7 cellular contexts compared by ENCODE assay signal in the genomic region with DNA sequence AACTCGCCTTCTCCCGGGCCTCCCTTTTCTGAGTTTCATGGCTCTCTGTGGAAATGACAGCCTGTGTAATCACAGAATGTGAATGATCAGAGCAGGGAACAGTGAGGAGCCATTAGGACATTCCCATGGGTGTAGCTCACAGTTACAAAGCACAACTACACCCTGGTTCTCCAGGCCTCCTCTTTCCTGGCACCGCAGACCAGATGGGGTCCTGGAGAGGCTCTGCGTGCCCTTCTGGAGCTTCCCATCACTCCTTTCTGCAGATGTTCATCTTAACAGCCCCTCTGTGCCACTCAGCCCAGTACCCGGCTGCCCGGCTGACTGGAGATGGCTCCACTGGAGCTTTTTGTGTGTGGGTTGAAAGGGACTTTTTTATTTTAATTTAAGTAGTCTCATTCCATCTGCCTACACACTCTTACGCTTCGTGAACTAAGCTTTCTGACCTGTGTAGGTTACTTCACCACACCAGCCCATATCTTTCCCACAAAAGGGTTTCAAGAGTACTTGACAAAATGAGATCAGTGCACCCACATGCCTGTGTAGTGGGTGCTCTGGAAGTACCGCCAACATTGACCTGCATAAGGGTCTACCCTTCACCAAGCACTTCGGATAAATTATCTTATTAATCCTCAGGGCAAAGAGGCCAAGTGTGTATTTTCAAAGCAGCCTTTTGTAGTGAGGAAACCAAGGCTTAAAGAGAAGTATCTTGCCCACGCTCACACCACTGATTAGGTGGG. TPM values are rescaled to one million over a fixed set of nuclear protein-coding genes. Genes with fewer than 3 reads are reported as not detected.
DNase-seq lines count a peak whose midpoint lies in the region; ATAC-seq and TF ChIP-seq lines count a peak whose summit lies in the region.

No MANE protein-coding gene starts in this region.

- DNase-seq in activated CD4-positive, alpha-beta T cell treated with anti-CD3 and anti-CD28 coated beads, Interleukin-2, amount 50 U/mL, for 4 hours: peak; percentile 29 to 46
- DNase-seq in cardiac muscle cell (ENCODE audit: low read depth in 1 of 2, low spot score in 1 of 2) (peak in 1 of 2 donors; percentile 21), NCI-H446 treated with DMSO at 0.1 percent for 48 hours (lab: John Stamatoyannopoulos, UW) (no peak), CD1c-positive myeloid dendritic cell (ENCODE audit: extremely low spot score) (no peak)
- DNase-seq in stimulated activated CD4-positive, alpha-beta T cell treated with anti-CD3 and anti-CD28 coated beads, Interleukin-4, amount 100 ng/mL, for 1 hour: peak; percentile 64

- TF ChIP-seq POLR2A in GM19193 (IDR thresholded peaks at IDR 0.05; ENCODE audit: extremely low read depth, insufficient read depth, insufficient read length): peak; percentile 43

- peaks cover 27% of the 10 kb centered on the region for H3K4me1 ChIP-seq in cardiac muscle cell (ENCODE audit: low read depth)

- H3K27ac ChIP-seq in cardiac muscle cell: peak overlapping the region; percentile 80

- H3K9me3 ChIP-seq in cardiac muscle cell (ENCODE audit: low read depth): no peaks in the 10 kb centered on the region

- TF ChIP-seq CTCF in cardiac muscle cell (IDR thresholded peaks at IDR 0.05; ENCODE audit: low read depth, low read length): no peak

- H3K27me3 ChIP-seq in cardiac muscle cell: no peaks in the 10 kb centered on the region

- ATAC-seq in HG03045 (IDR thresholded peaks at IDR 0.05; ENCODE audit: unreplicated experiment): peak; percentile 56

- peaks cover 11% of the 10 kb centered on the region for H3K36me3 ChIP-seq in cardiac muscle cell

- no peak overlapping the region for H3K4me3 ChIP-seq in cardiac muscle cell

RNA-seq across cellular contexts. Expression of a gene that starts 29.8 kb away (rescaled TPM):
- 259 and 273 TPM in 2 replicates for total RNA-seq in cardiac muscle cell
- polyA plus RNA-seq in cardiac muscle cell: 225 and 238 TPM in 2 replicates

RNA-seq across cellular contexts. Expression of a gene that starts 52.2 kb away (rescaled TPM):
- not detected in 2 replicates for total RNA-seq in cardiac muscle cell
- 0.16 TPM in 1 of 2 replicates, not detected in the other for polyA plus RNA-seq in cardiac muscle cell

Comparison
In these comparisons a context has a peak if more than half of its experiments do, and no peak if none do; other contexts are left out.
1. DNase-seq: peak in activated CD4-positive, alpha-beta T cell treated with anti-CD3 and anti-CD28 coated beads, Interleukin-2, amount 50 U/mL, for 4 hours (2 of 2) and stimulated activated CD4-positive, alpha-beta T cell treated with anti-CD3 and anti-CD28 coated beads, Interleukin-4, amount 100 ng/mL, for 1 hour (single experiment); none in NCI-H446 treated with DMSO at 0.1 percent for 48 hours (single experiment) and CD1c-positive myeloid dendritic cell (single experiment).